Comparison of ENCODE assay signal across 1 cellular context in genomic region chr12:19759229-19759628, GRCh38.
TF ChIP-seq lines count a peak whose summit lies in the region.

No MANE protein-coding gene starts in this region.

TF ChIP-seq in SK-N-SH treated with all-trans-retinoic acid at 6 μM for 48 hours, 23 proteins besides CTCF, POLR2A, EP300 and RAD21 (continued from another document):
- TF ChIP-seq CSRNP3 (CRISPR knock-in tag; IDR thresholded peaks at IDR 0.05) (no peak), ISL1 (CRISPR knock-in tag; IDR thresholded peaks at IDR 0.05) (no peak), ZFP30 (CRISPR knock-in tag; IDR thresholded peaks at IDR 0.05) (no peak), PPARA (CRISPR knock-in tag; IDR thresholded peaks at IDR 0.05; ENCODE audit: borderline replicate concordance) (no peak), BACH2 (CRISPR knock-in tag; IDR thresholded peaks at IDR 0.05; ENCODE audit: borderline replicate concordance) (no peak), ZNF70 (CRISPR knock-in tag; IDR thresholded peaks at IDR 0.05) (no peak), ZFP3 (CRISPR knock-in tag; IDR thresholded peaks at IDR 0.05) (no peak), GLIS3 (CRISPR knock-in tag; IDR thresholded peaks at IDR 0.05) (no peak), ESRRG (CRISPR knock-in tag; IDR thresholded peaks at IDR 0.05) (no peak)
